ENCODE assay signal across 23 cellular contexts in genomic region chr2:145166716-145167115, GRCh38.
DNase-seq lines count a peak whose midpoint lies in the region; ATAC-seq and TF ChIP-seq lines count a peak whose summit lies in the region.
"Had no signal": no experiment of that assay in that cellular context is flagged by ENCODE, and none has a peak within 500 bp of the region (broad histone marks: within the 10 kb centered on the region; RNA-seq: fewer than 3 reads in every experiment).

No MANE protein-coding gene starts in this region.

- H3K4me1 ChIP-seq in SK-N-SH (ENCODE audit: control insufficient read depth in 1 of 2, insufficient read depth in 2 of 2, low read depth in 1 of 2, low read length in 1 of 2), result no peaks in the 10 kb centered on the region; a peak in 1 of 4 replicates
- H3K4me1 ChIP-seq: Peyer's patch, SJCRH30 had no signal

- no peaks in the 10 kb centered on the region for H4K20me1 ChIP-seq in SK-N-SH (ENCODE audit: insufficient read depth)
- H4K20me1 ChIP-seq: BLaER1 treated with 17β-estradiol and CSF1 and Interleukin-3, amounts not matched to agents 10 nM and 100 nM had no signal

- no peak for TF ChIP-seq EP300 in SK-N-SH (IDR thresholded peaks at IDR 0.05; ENCODE audit: borderline replicate concordance in 1 of 2, low read depth in 1 of 2, low read length in 1 of 2)

- TF ChIP-seq CTCF in SK-N-SH (IDR thresholded peaks at IDR 0.05), result no peak

- POLR2A ChIA-PET in SK-N-SH (lab: Yijun Ruan, JAX), result no interaction called here

- no peak for ATAC-seq in SK-N-SH treated with all-trans-retinoic acid at 6 μM for 48 hours
- ATAC-seq: HepG2 had no signal

- no peak for TF ChIP-seq RAD21 in SK-N-SH (IDR thresholded peaks at IDR 0.05; ENCODE audit: low read length)

- H3K9ac ChIP-seq in SK-N-SH (no peak overlapping the region), SK-N-MC (ENCODE audit: insufficient read length) (no peak overlapping the region)
- H3K9ac ChIP-seq: BLaER1 treated with 17β-estradiol and CSF1 and Interleukin-3, amounts not matched to agents 10 nM and 100 nM had no signal

- no peaks in the 10 kb centered on the region for H3K9me3 ChIP-seq in SK-N-SH
- no peaks in the 10 kb centered on the region for H3K9me3 ChIP-seq in SK-N-MC (ENCODE audit: low read depth, low read length)
- H3K9me3 ChIP-seq: Peyer's patch, SJCRH30 had no signal

- 0 out of 2 replicates have a peak overlapping the region, but pooled peaks have one; percentile 23 for H2AFZ ChIP-seq in SK-N-SH (ENCODE audit: low read depth)

- no peak for DNase-seq in SK-N-SH
- no peak for DNase-seq in SK-N-MC (ENCODE audit: low read depth, low spot score)
- DNase-seq in fibroblast of peridontal ligament (ENCODE audit: extremely low read depth), result peak; percentile 85
- no peak for DNase-seq in T-helper 1 cell
- DNase-seq in OCI-M1 (lab: John Stamatoyannopoulos, UW), result no peak
- no peak for DNase-seq in NCI-H526 treated with DMSO at 0.1 percent for 48 hours (lab: John Stamatoyannopoulos, UW)
- DNase-seq: ACHN; AML-193; CD4-positive, alpha-beta T cell; H7; Karpas-422; NCI-H1092; NCI-H1417 treated with DMSO at 0.1 percent for 48 hours; NCI-H1694 treated with DMSO at 0.1 percent for 48 hours; NCI-H2081; NCI-H2227 treated with DMSO at 0.1 percent for 48 hours; NCI-H69; Peyer's patch; SJCRH30 had no signal

- CTCF ChIA-PET in SK-N-SH (lab: Yijun Ruan, JAX), result no interaction called here

- no peak overlapping the region for H3K4me2 ChIP-seq in SK-N-SH
- H3K4me2 ChIP-seq: BLaER1 treated with 17β-estradiol and CSF1 and Interleukin-3, amounts not matched to agents 10 nM and 100 nM had no signal

- H3K9me2 ChIP-seq in SK-N-SH, result 0 out of 2 replicates have a peak, but pooled peaks cover 3% of the 10 kb centered on the region

- H3K27me3 ChIP-seq in SK-N-SH (ENCODE audit: insufficient read depth), result no peaks in the 10 kb centered on the region
- H3K27me3 ChIP-seq: BLaER1 treated with 17β-estradiol and CSF1 and Interleukin-3, amounts not matched to agents 10 nM and 100 nM; Peyer's patch; SJCRH30 had no signal

- H3K27ac ChIP-seq in SK-N-SH (ENCODE audit: low read depth in 2 of 2, low read length in 1 of 2), result no peak overlapping the region
- H3K27ac ChIP-seq in SK-N-MC, result peak overlapping the region; percentile 68
- H3K27ac ChIP-seq: 22Rv1; BLaER1 treated with 17β-estradiol and CSF1 and Interleukin-3, amounts not matched to agents 10 nM and 100 nM; Peyer's patch; SJCRH30 had no signal

- H3K79me2 ChIP-seq in SK-N-SH (ENCODE audit: insufficient read depth), result no peaks in the 10 kb centered on the region

- peaks cover 7% of the 10 kb centered on the region for H3F3A ChIP-seq in SK-N-SH (replicated peaks; ENCODE audit: insufficient read depth)

- H3K36me3 ChIP-seq in SK-N-SH (replicated peaks in 1 of 2; ENCODE audit: control insufficient read depth in 1 of 2, insufficient read depth in 2 of 2, low read length in 1 of 2), result no peaks in the 10 kb centered on the region
- no peaks in the 10 kb centered on the region for H3K36me3 ChIP-seq in SK-N-MC (ENCODE audit: insufficient read depth, low read length)
- H3K36me3 ChIP-seq: BLaER1 treated with 17β-estradiol and CSF1 and Interleukin-3, amounts not matched to agents 10 nM and 100 nM; Peyer's patch; SJCRH30 had no signal

- H3K4me3 ChIP-seq in SK-N-SH (ENCODE audit: low read depth in 2 of 2, low read length in 1 of 2) (no peak overlapping the region), SK-N-MC (no peak overlapping the region)
- H3K4me3 ChIP-seq: BLaER1 treated with 17β-estradiol and CSF1 and Interleukin-3, amounts not matched to agents 10 nM and 100 nM; Peyer's patch; SJCRH30 had no signal

TF ChIP-seq in SK-N-SH, 30 proteins besides CTCF, POLR2A, EP300 and RAD21:
- no peak for TF ChIP-seq USF2 (IDR thresholded peaks at IDR 0.05; ENCODE audit: borderline replicate concordance, low read depth, low read length)
- no peak for TF ChIP-seq CHD2 (IDR thresholded peaks at IDR 0.05; ENCODE audit: low read length, partially characterized antibody)
- no peak for TF ChIP-seq GABPA (IDR thresholded peaks at IDR 0.05; ENCODE audit: low read depth)
- TF ChIP-seq POLR2AphosphoS5 (IDR thresholded peaks at IDR 0.05; ENCODE audit: low read depth, low read length), result no peak
- TF ChIP-seq RCOR1 (IDR thresholded peaks at IDR 0.05; ENCODE audit: low read length), result no peak
- TF ChIP-seq YY1 (IDR thresholded peaks at IDR 0.05; ENCODE audit: low read depth), result no peak
- no peak for TF ChIP-seq EZH2phosphoT487 (IDR thresholded peaks at IDR 0.05; ENCODE audit: borderline replicate concordance, low read depth)
- TF ChIP-seq MEF2A (IDR thresholded peaks at IDR 0.05; ENCODE audit: borderline replicate concordance, low read depth), result no peak
- TF ChIP-seq JUND (IDR thresholded peaks at IDR 0.05), result no peak
TF ChIP-seq in SK-N-SH: peak in this region for 0.

TF ChIP-seq in SK-N-SH treated with all-trans-retinoic acid at 6 μM for 48 hours, 23 proteins besides CTCF, POLR2A, EP300 and RAD21:
- no peak for TF ChIP-seq CSDC2 (CRISPR knock-in tag; IDR thresholded peaks at IDR 0.05)
- TF ChIP-seq OSR1 (CRISPR knock-in tag; IDR thresholded peaks at IDR 0.05), result no peak
- TF ChIP-seq TCF4 (CRISPR knock-in tag; IDR thresholded peaks at IDR 0.05; ENCODE audit: borderline replicate concordance), result no peak
- TF ChIP-seq CSRNP3 (CRISPR knock-in tag; IDR thresholded peaks at IDR 0.05), result no peak
- no peak for TF ChIP-seq ISL1 (CRISPR knock-in tag; IDR thresholded peaks at IDR 0.05)
- TF ChIP-seq CREB5 (CRISPR knock-in tag; IDR thresholded peaks at IDR 0.05; ENCODE audit: low read depth), result no peak
- no peak for TF ChIP-seq PPARA (CRISPR knock-in tag; IDR thresholded peaks at IDR 0.05; ENCODE audit: borderline replicate concordance)
- TF ChIP-seq, protein P1, sequence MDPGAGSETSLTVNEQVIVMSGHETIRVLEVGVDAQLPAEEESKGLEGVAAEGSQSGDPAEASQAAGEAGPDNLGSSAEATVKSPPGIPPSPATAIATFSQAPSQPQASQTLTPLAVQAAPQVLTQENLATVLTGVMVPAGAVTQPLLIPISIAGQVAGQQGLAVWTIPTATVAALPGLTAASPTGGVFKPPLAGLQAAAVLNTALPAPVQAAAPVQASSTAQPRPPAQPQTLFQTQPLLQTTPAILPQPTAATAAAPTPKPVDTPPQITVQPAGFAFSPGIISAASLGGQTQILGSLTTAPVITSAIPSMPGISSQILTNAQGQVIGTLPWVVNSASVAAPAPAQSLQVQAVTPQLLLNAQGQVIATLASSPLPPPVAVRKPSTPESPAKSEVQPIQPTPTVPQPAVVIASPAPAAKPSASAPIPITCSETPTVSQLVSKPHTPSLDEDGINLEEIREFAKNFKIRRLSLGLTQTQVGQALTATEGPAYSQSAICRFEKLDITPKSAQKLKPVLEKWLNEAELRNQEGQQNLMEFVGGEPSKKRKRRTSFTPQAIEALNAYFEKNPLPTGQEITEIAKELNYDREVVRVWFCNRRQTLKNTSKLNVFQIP (CRISPR knock-in tag; IDR thresholded peaks at IDR 0.05; ENCODE audit: borderline replicate concordance, low read depth), result no peak
- TF ChIP-seq ZC3H10 (CRISPR knock-in tag; IDR thresholded peaks at IDR 0.05), result no peak
